Comparison of ENCODE assay signal across 17 cellular contexts in genomic region chr13:42056146-42056545, GRCh38. TPM values are rescaled to one million over a fixed set of nuclear protein-coding genes. Genes with fewer than 3 reads are reported as not detected.
A peak's percentile ranks its signal among the peaks of the same experiment; 100 is the strongest.
DNase-seq lines count a peak whose midpoint lies in the region; ATAC-seq, FAIRE-seq and TF ChIP-seq lines count a peak whose summit lies in the region.
"Had no signal": no experiment of that assay in that cellular context is flagged by ENCODE, and none has a peak within 500 bp of the region (broad histone marks: within the 10 kb centered on the region; RNA-seq: fewer than 3 reads in every experiment).

No MANE protein-coding gene starts in this region.

- peaks cover 4% of the 10 kb centered on the region for H3K9me3 Mint-ChIP-seq in activated T-cell treated with anti-CD3 and anti-CD28 coated beads, Interleukin-2, amount 50 U/mL, for 24 hours
- peaks cover 5% of the 10 kb centered on the region for H3K9me3 Mint-ChIP-seq in activated naive CD8-positive, alpha-beta T cell treated with anti-CD3 and anti-CD28 coated beads, Interleukin-2, amount 50 U/mL, for 24 hours
- H3K9me3 Mint-ChIP-seq: H9 had no signal

- TF ChIP-seq CTCF in MM.1S (IDR thresholded peaks at IDR 0.05; ENCODE audit: low read length): no peak
- TF ChIP-seq CTCF in thoracic aorta (IDR thresholded peaks at IDR 0.05): no peak

- peaks cover 48% of the 10 kb centered on the region for H3K4me1 Mint-ChIP-seq in activated T-cell treated with anti-CD3 and anti-CD28 coated beads, Interleukin-2, amount 50 U/mL, for 24 hours (ENCODE audit: low read depth)
- peaks cover 37% of the 10 kb centered on the region for H3K4me1 Mint-ChIP-seq in activated naive CD8-positive, alpha-beta T cell treated with anti-CD3 and anti-CD28 coated beads, Interleukin-2, amount 50 U/mL, for 24 hours
- H3K4me1 Mint-ChIP-seq: H9 had no signal

- peak overlapping the region; percentile 67; the same call in 1 of the 2 replicates for H3K27ac ChIP-seq in MM.1S (ENCODE audit: low read length)
- H3K27ac ChIP-seq in thoracic aorta: peak overlapping the region; percentile 38 to 49
- no peak overlapping the region for H3K27ac ChIP-seq in small intestine (ENCODE audit: low read depth in 1 of 2, low read length in 1 of 2)
- H3K27ac ChIP-seq: C4-2B had no signal

- peaks cover 14% of the 10 kb centered on the region for H3K36me3 Mint-ChIP-seq in activated T-cell treated with anti-CD3 and anti-CD28 coated beads, Interleukin-2, amount 50 U/mL, for 24 hours (ENCODE audit: low read depth)
- peaks cover 18% of the 10 kb centered on the region for H3K36me3 Mint-ChIP-seq in activated naive CD8-positive, alpha-beta T cell treated with anti-CD3 and anti-CD28 coated beads, Interleukin-2, amount 50 U/mL, for 24 hours (ENCODE audit: low read depth)

- H3K4me3 ChIP-seq in MM.1S (ENCODE audit: low read length) (no peak overlapping the region), thoracic aorta (peak overlapping the region; percentile 32), small intestine (ENCODE audit: low read depth in 1 of 2, low read length in 2 of 2) (no peak overlapping the region)

- no peak for FAIRE-seq in HTR-8/SVneo (lab: Jason Lieb, UNC)
- FAIRE-seq in small intestine (lab: Jason Lieb, UNC): no peak
- FAIRE-seq: A204.1, GM18507 had no signal

- no peaks in the 10 kb centered on the region for H3K27me3 ChIP-seq in MM.1S (replicated peaks; ENCODE audit: insufficient read depth, low read length)
- no peaks in the 10 kb centered on the region for H3K27me3 ChIP-seq in thoracic aorta (replicated peaks; ENCODE audit: insufficient read depth)
- no peaks in the 10 kb centered on the region for H3K27me3 ChIP-seq in small intestine (ENCODE audit: control insufficient read depth in 2 of 2, insufficient read depth in 2 of 2, low read length in 2 of 2)

- H3K4me1 ChIP-seq in MM.1S (ENCODE audit: low read length) (peaks cover 25% of the 10 kb centered on the region), thoracic aorta (ENCODE audit: control insufficient read depth in 1 of 2, low read depth in 2 of 2) (peaks cover 18 to 29% of the 10 kb centered on the region in 2 donors), small intestine (ENCODE audit: control insufficient read depth in 2 of 2, insufficient read depth in 1 of 2, low read depth in 1 of 2, low read length in 1 of 2) (no peaks in the 10 kb centered on the region)

- DNase-seq in activated T-cell treated with anti-CD3 and anti-CD28 coated beads, Interleukin-2, amount 50 U/mL, for 24 hours: no peak
- DNase-seq in activated T-cell treated with anti-CD3 and anti-CD28 coated beads for 4 hours (no peak), MM.1S (no peak), thoracic aorta (ENCODE audit: low spot score) (no peak), HTR-8/SVneo (ENCODE audit: insufficient read length, low spot score) (no peak), small intestine (no peak)
- DNase-seq in activated naive CD8-positive, alpha-beta T cell treated with anti-CD3 and anti-CD28 coated beads, Interleukin-2, amount 50 U/mL, for 24 hours: no peak
- DNase-seq: DMS53, H9, MV-4-11, NCI-H1436 treated with DMSO at 0.1 percent for 48 hours, NCI-H2081, NCI-H524 had no signal

- WGBS in small intestine, 3 donors: 56 to 78% (median 77%) methylated on average over 1 of the region's 1 CpG

- no peak overlapping the region for H3K4me3 Mint-ChIP-seq in activated T-cell treated with anti-CD3 and anti-CD28 coated beads, Interleukin-2, amount 50 U/mL, for 24 hours
- H3K4me3 Mint-ChIP-seq in activated naive CD8-positive, alpha-beta T cell treated with anti-CD3 and anti-CD28 coated beads, Interleukin-2, amount 50 U/mL, for 24 hours: no peak overlapping the region
- H3K4me3 Mint-ChIP-seq: H9 had no signal

- H4K20me1 ChIP-seq in MM.1S (ENCODE audit: insufficient read depth, low read length): no peaks in the 10 kb centered on the region

- H3K9me3 ChIP-seq in MM.1S (replicated peaks; ENCODE audit: insufficient read depth, low read length) (no peaks in the 10 kb centered on the region), thoracic aorta (peaks cover 3% of the 10 kb centered on the region), small intestine (ENCODE audit: control insufficient read depth, low read depth) (no peaks in the 10 kb centered on the region)

- H3K36me3 ChIP-seq in MM.1S (replicated peaks; ENCODE audit: insufficient read depth, low read length) (no peaks in the 10 kb centered on the region), thoracic aorta (no peaks in the 10 kb centered on the region), small intestine (ENCODE audit: control insufficient read depth in 2 of 2, insufficient read depth in 2 of 2, low read length in 2 of 2) (no peaks in the 10 kb centered on the region)

- H3K4me2 ChIP-seq in MM.1S (ENCODE audit: low read depth, low read length): peak overlapping the region; percentile 72; the same call in 1 of the 2 replicates

- no peaks in the 10 kb centered on the region for H3K9me2 ChIP-seq in MM.1S (replicated peaks; ENCODE audit: insufficient read depth, low read length)

- no peaks in the 10 kb centered on the region; the same call in 1 of the 2 replicates for H3K79me2 ChIP-seq in MM.1S (ENCODE audit: low read length)

- H3K27me3 Mint-ChIP-seq in activated T-cell treated with anti-CD3 and anti-CD28 coated beads, Interleukin-2, amount 50 U/mL, for 24 hours: no peaks in the 10 kb centered on the region
- H3K27me3 Mint-ChIP-seq in activated naive CD8-positive, alpha-beta T cell treated with anti-CD3 and anti-CD28 coated beads, Interleukin-2, amount 50 U/mL, for 24 hours: no peaks in the 10 kb centered on the region

- no peak overlapping the region for H2AFZ ChIP-seq in MM.1S (ENCODE audit: low read length)

- 0 out of 2 replicates have a peak, but pooled peaks cover 5% of the 10 kb centered on the region for H3F3A ChIP-seq in MM.1S (ENCODE audit: insufficient read depth, low read length)

- no peak for ATAC-seq in activated naive CD8-positive, alpha-beta T cell treated with anti-CD3 and anti-CD28 coated beads, Interleukin-2, amount 50 U/mL, for 24 hours
- ATAC-seq in thoracic aorta (ENCODE audit: insufficient number of reproducible peaks, low FRiP score, low read depth) (no peak), HG03342 (IDR thresholded peaks at IDR 0.05; ENCODE audit: unreplicated experiment) (no peak)

- H3K27ac Mint-ChIP-seq in activated T-cell treated with anti-CD3 and anti-CD28 coated beads, Interleukin-2, amount 50 U/mL, for 24 hours: peak overlapping the region; percentile 61
- H3K27ac Mint-ChIP-seq in activated naive CD8-positive, alpha-beta T cell treated with anti-CD3 and anti-CD28 coated beads, Interleukin-2, amount 50 U/mL, for 24 hours: peak overlapping the region; percentile 85
- H3K27ac Mint-ChIP-seq: H9 had no signal

- H3K9ac ChIP-seq in MM.1S (ENCODE audit: low read length): no peak overlapping the region

RNA-seq across cellular contexts. Expression of gene DGKH, which starts 7.7 kb away (rescaled TPM):
- 10 to 100 TPM; 18.3 to 37.8 TPM for total RNA-seq in thoracic aorta
- 1 to 10 TPM in 1 of 3 donors, under 1 TPM in 2; 0.45 to 3.4 (median 0.54) TPM for polyA plus RNA-seq in small intestine

Comparison
In these comparisons a context has a peak if more than half of its experiments do, and no peak if none do; other contexts are left out.
1. H3K27ac ChIP-seq: peak in MM.1S (single experiment) and thoracic aorta (2 of 2); none in small intestine (0 of 2).